Comparison of ENCODE assay signal across 18 cellular contexts in genomic region chr14:30125322-30125944, GRCh38.
"Had no signal": no experiment of that assay in that cellular context is flagged by ENCODE, and none has a peak within 500 bp of the region (broad histone marks: within the 10 kb centered on the region; RNA-seq: fewer than 3 reads in every experiment).

No MANE protein-coding gene starts in this region.

- H3K4me2 ChIP-seq: hepatocyte had no signal

- ATAC-seq: activated CD8-positive, alpha-beta T cell treated with anti-CD3 and anti-CD28 coated beads for 36 hours; activated T-cell treated with anti-CD3 and anti-CD28 coated beads, Interleukin-2, amount 50 U/mL, for 4 hours; body of pancreas; esophagus mucosa; pancreas; stimulated activated memory B cell treated with anti-CD40 and anti-IgM and Interleukin-4, amounts not matched to agents 10 μg/mL and 1 μg/mL and 100 μg/mL, for 72 hours had no signal

- H3K9me3 ChIP-seq: adrenal gland, body of pancreas, colonic mucosa, pancreas had no signal

- H3K36me3 ChIP-seq: adrenal gland, colonic mucosa, pancreas had no signal

- H3K36me3 Mint-ChIP-seq: naive B cell; stimulated activated memory B cell treated with anti-CD40 and anti-IgM and Interleukin-4, amounts not matched to agents 10 μg/mL and 1 μg/mL and 100 μg/mL, for 72 hours had no signal

- H3K9me3 Mint-ChIP-seq: activated B cell treated with CpG ODN at 0.5 μM for 24 hours; activated CD8-positive, alpha-beta T cell treated with anti-CD3 and anti-CD28 coated beads for 36 hours; activated T-cell treated with anti-CD3 and anti-CD28 coated beads, Interleukin-2, amount 50 U/mL, for 4 hours; stimulated activated memory B cell treated with anti-CD40 and anti-IgM and Interleukin-4, amounts not matched to agents 10 μg/mL and 1 μg/mL and 100 μg/mL, for 72 hours had no signal

- H3K27me3 ChIP-seq: adrenal gland, body of pancreas, colonic mucosa, hepatocyte, pancreas had no signal

- H3K4me3 Mint-ChIP-seq: activated B cell treated with CpG ODN at 0.5 μM for 24 hours; activated CD8-positive, alpha-beta T cell treated with anti-CD3 and anti-CD28 coated beads for 36 hours; activated T-cell treated with anti-CD3 and anti-CD28 coated beads, Interleukin-2, amount 50 U/mL, for 4 hours; naive B cell; stimulated activated memory B cell treated with anti-CD40 and anti-IgM and Interleukin-4, amounts not matched to agents 10 μg/mL and 1 μg/mL and 100 μg/mL, for 72 hours had no signal

- DNase-seq: activated B cell treated with CpG ODN at 0.5 μM for 24 hours; activated CD4-positive, alpha-beta T cell treated with anti-CD3 and anti-CD28 coated beads for 48 hours; activated CD8-positive, alpha-beta T cell treated with anti-CD3 and anti-CD28 coated beads for 36 hours; activated effector memory CD4-positive, alpha-beta T cell treated with Interleukin-2 at 50 U/mL for 16 hours; activated naive CD4-positive, alpha-beta T cell treated with anti-CD3 and anti-CD28 coated beads, Interleukin-2, amount 50 U/mL, for 16 hours; activated T-cell treated with anti-CD3 and anti-CD28 coated beads, Interleukin-2, amount 50 U/mL, for 4 hours; adrenal gland; body of pancreas; central memory CD4-positive, alpha-beta T cell; colonic mucosa; islet precursor cell; midbrain; naive B cell; pancreas; stimulated activated CD4-positive, alpha-beta T cell treated with anti-CD3 and anti-CD28 coated beads, Interleukin-2, amount 100 ng/mL, for 48 hours had no signal

- H2AFZ ChIP-seq: hepatocyte had no signal

- H3K4me3 ChIP-seq: adrenal gland, body of pancreas, colonic mucosa, hepatocyte, pancreas had no signal

- H3K4me1 ChIP-seq: adrenal gland, body of pancreas, colonic mucosa, pancreas had no signal

- H3K27me3 Mint-ChIP-seq: activated B cell treated with CpG ODN at 0.5 μM for 24 hours; activated CD8-positive, alpha-beta T cell treated with anti-CD3 and anti-CD28 coated beads for 36 hours; naive B cell; stimulated activated memory B cell treated with anti-CD40 and anti-IgM and Interleukin-4, amounts not matched to agents 10 μg/mL and 1 μg/mL and 100 μg/mL, for 72 hours had no signal

- H3K79me2 ChIP-seq: hepatocyte had no signal

- H3K27ac ChIP-seq: adrenal gland, body of pancreas, colonic mucosa, hepatocyte, pancreas had no signal

- H3K4me1 Mint-ChIP-seq: activated B cell treated with CpG ODN at 0.5 μM for 24 hours; naive B cell; stimulated activated memory B cell treated with anti-CD40 and anti-IgM and Interleukin-4, amounts not matched to agents 10 μg/mL and 1 μg/mL and 100 μg/mL, for 72 hours had no signal

- H3K27ac Mint-ChIP-seq: activated B cell treated with CpG ODN at 0.5 μM for 24 hours; activated CD8-positive, alpha-beta T cell treated with anti-CD3 and anti-CD28 coated beads for 36 hours; naive B cell; stimulated activated memory B cell treated with anti-CD40 and anti-IgM and Interleukin-4, amounts not matched to agents 10 μg/mL and 1 μg/mL and 100 μg/mL, for 72 hours had no signal
